Comparison of ENCODE assay signal across 33 cellular contexts in the genomic region with DNA sequence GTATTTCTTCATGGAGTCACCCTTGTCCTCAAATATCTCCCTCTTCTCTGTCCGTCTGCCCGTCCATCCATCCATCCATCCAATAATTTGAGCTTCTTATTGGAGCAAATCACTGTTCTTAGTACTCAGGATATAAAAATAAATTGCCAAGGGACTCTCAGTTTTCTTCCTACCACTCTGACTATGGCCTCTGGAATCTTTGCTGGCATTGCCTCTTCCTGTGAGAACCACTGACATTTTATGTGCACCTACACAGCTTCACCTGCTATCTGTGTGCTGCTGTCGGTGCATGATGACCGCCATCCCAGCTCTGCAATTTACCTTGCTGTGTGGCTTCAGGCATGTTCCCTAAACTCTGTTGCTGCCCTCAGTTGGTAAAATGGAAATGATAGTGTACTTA.
"Had no signal": no experiment of that assay in that cellular context is flagged by ENCODE, and none has a peak within 500 bp of the region (broad histone marks: within the 10 kb centered on the region; RNA-seq: fewer than 3 reads in every experiment).

No MANE protein-coding gene starts in this region.

- H3K36me3 ChIP-seq: adrenal gland, brain microvascular endothelial cell, breast epithelium had no signal

- H3K27ac ChIP-seq: adrenal gland, body of pancreas, brain microvascular endothelial cell, breast epithelium, VCaP had no signal

- ATAC-seq: activated CD8-positive, alpha-beta T cell treated with anti-CD3 and anti-CD28 coated beads for 36 hours; activated T-cell treated with anti-CD3 and anti-CD28 coated beads, Interleukin-2, amount 50 U/mL, for 4 hours; activated T-cell treated with anti-CD3 and anti-CD28 coated beads, Interleukin-2, amount 50 U/mL, for 72 hours; activated T-helper 17 cell treated with anti-CD3 and anti-CD28 coated beads, Interleukin-2, amount 50 U/mL, for 72 hours; body of pancreas had no signal

- H3K4me3 ChIP-seq: adrenal gland, body of pancreas, breast epithelium had no signal

- H3K9me3 ChIP-seq: adrenal gland, body of pancreas, breast epithelium had no signal

- H3K9me3 Mint-ChIP-seq: activated B cell treated with CpG ODN at 0.5 μM for 24 hours; activated CD4-positive, alpha-beta memory T cell treated with anti-CD3 and anti-CD28 coated beads for 36 hours; activated CD4-positive, alpha-beta T cell treated with anti-CD3 and anti-CD28 coated beads, Interleukin-2, amount 10 ng/mL, durations not matched to agents 24 days and 14 days; activated CD8-positive, alpha-beta T cell treated with anti-CD3 and anti-CD28 coated beads for 36 hours; activated naive CD4-positive, alpha-beta T cell treated with anti-CD3 and anti-CD28 coated beads, Interleukin-2, amount 10 ng/mL, durations not matched to agents 7 days and 5 days; activated naive CD4-positive, alpha-beta T cell treated with anti-CD3 and anti-CD28 coated beads, Interleukin-2, amount 50 U/mL, for 24 hours; activated naive CD8-positive, alpha-beta T cell treated with anti-CD3 and anti-CD28 coated beads for 36 hours; activated T-cell treated with anti-CD3 and anti-CD28 coated beads, Interleukin-2, amount 50 U/mL, for 4 hours; activated T-cell treated with anti-CD3 and anti-CD28 coated beads, Interleukin-2, amount 50 U/mL, for 72 hours; activated T-helper 1 cell treated with anti-CD3 and anti-CD28 coated beads, Interleukin-12 subunit alpha, Interleukin-12 subunit beta, Interleukin-2, Interleukin-4 antibody, amounts not matched to agents 30 ng/mL and 10 ng/mL and 1 ng/mL, durations not matched to agents 14 hours and 24 hours and 36 hours; activated T-helper 17 cell treated with anti-CD3 and anti-CD28 coated beads, Interleukin-2, amount 50 U/mL, for 72 hours; T-helper 1 cell treated with Interleukin-12 subunit alpha and Interleukin-12 subunit beta and Interleukin-4 antibody, amounts not matched to agents 30 μg/mL and 1 μg/mL, for 36 hours; T-helper 2 cell treated with Interferon-gamma antibody and Interleukin-4, amounts not matched to agents 5 μg/mL and 100 μg/mL, for 36 hours had no signal

- H3K27me3 ChIP-seq: adrenal gland, body of pancreas, brain microvascular endothelial cell, breast epithelium had no signal

- H3K4me1 ChIP-seq: breast epithelium had no signal

- H3K27ac Mint-ChIP-seq: activated B cell treated with CpG ODN at 0.5 μM for 24 hours; activated CD4-positive, alpha-beta memory T cell treated with anti-CD3 and anti-CD28 coated beads for 36 hours; activated CD4-positive, alpha-beta T cell treated with anti-CD3 and anti-CD28 coated beads, Interleukin-2, amount 10 ng/mL, durations not matched to agents 24 days and 14 days; activated CD8-positive, alpha-beta T cell treated with anti-CD3 and anti-CD28 coated beads for 36 hours; activated naive CD4-positive, alpha-beta T cell treated with anti-CD3 and anti-CD28 coated beads, Interleukin-2, amount 10 ng/mL, durations not matched to agents 7 days and 5 days; activated naive CD4-positive, alpha-beta T cell treated with anti-CD3 and anti-CD28 coated beads, Interleukin-2, amount 50 U/mL, for 24 hours; activated naive CD8-positive, alpha-beta T cell treated with anti-CD3 and anti-CD28 coated beads for 36 hours; activated T-cell treated with anti-CD3 and anti-CD28 coated beads, Interleukin-2, amount 50 U/mL, for 72 hours; activated T-helper 1 cell treated with anti-CD3 and anti-CD28 coated beads, Interleukin-12 subunit alpha, Interleukin-12 subunit beta, Interleukin-2, Interleukin-4 antibody, amounts not matched to agents 30 ng/mL and 10 ng/mL and 1 ng/mL, durations not matched to agents 14 hours and 24 hours and 36 hours; activated T-helper 17 cell treated with anti-CD3 and anti-CD28 coated beads, Interleukin-2, amount 50 U/mL, for 72 hours; T-helper 1 cell treated with Interleukin-12 subunit alpha and Interleukin-12 subunit beta and Interleukin-4 antibody, amounts not matched to agents 30 μg/mL and 1 μg/mL, for 36 hours; T-helper 2 cell treated with Interferon-gamma antibody and Interleukin-4, amounts not matched to agents 5 μg/mL and 100 μg/mL, for 36 hours had no signal

- DNase-seq: activated B cell treated with CpG ODN at 0.5 μM for 24 hours; activated CD4-positive, alpha-beta memory T cell treated with anti-CD3 and anti-CD28 coated beads for 36 hours; activated CD4-positive, alpha-beta T cell treated with anti-CD3 and anti-CD28 coated beads for 4 hours; activated CD4-positive, alpha-beta T cell treated with anti-CD3 and anti-CD28 coated beads, Interleukin-2, amount 10 ng/mL, durations not matched to agents 24 days and 14 days; activated CD4-positive, alpha-beta T cell treated with anti-CD3 and anti-CD28 coated beads, Interleukin-2, amount 50 U/mL, for 1 hour; activated CD4-positive, alpha-beta T cell treated with anti-CD3 and anti-CD28 coated beads, Interleukin-2, amount 50 U/mL, for 4 hours; activated CD4-positive, CD25-positive, alpha-beta regulatory T cell treated with anti-CD3 and anti-CD28 coated beads, Interleukin-2, amount 50 U/mL, for 72 hours; activated CD8-positive, alpha-beta memory T cell treated with anti-CD3 and anti-CD28 coated beads, Interleukin-2, amount 50 U/mL, for 4 hours; activated CD8-positive, alpha-beta T cell treated with anti-CD3 and anti-CD28 coated beads for 36 hours; activated effector memory CD4-positive, alpha-beta T cell treated with anti-CD3 and anti-CD28 coated beads, Interleukin-2, amount 50 U/mL, for 16 hours; activated naive CD4-positive, alpha-beta T cell treated with anti-CD3 and anti-CD28 coated beads, Interleukin-2, amount 10 ng/mL, durations not matched to agents 7 days and 5 days; activated naive CD4-positive, alpha-beta T cell treated with Interleukin-2 at 50 U/mL for 16 hours; activated naive CD8-positive, alpha-beta T cell treated with anti-CD3 and anti-CD28 coated beads for 36 hours; activated T-cell treated with anti-CD3 and anti-CD28 coated beads for 4 hours; activated T-cell treated with anti-CD3 and anti-CD28 coated beads, Interleukin-2, amount 50 U/mL, for 1 hour; activated T-cell treated with anti-CD3 and anti-CD28 coated beads, Interleukin-2, amount 50 U/mL, for 4 hours; activated T-cell treated with anti-CD3 and anti-CD28 coated beads, Interleukin-2, amount 50 U/mL, for 72 hours; amniotic stem cell; aorta; body of pancreas; brain microvascular endothelial cell; central memory CD4-positive, alpha-beta T cell; T-helper 1 cell; T-helper 2 cell; T-helper 9 cell had no signal

- H3K36me3 Mint-ChIP-seq: activated CD4-positive, alpha-beta memory T cell treated with anti-CD3 and anti-CD28 coated beads for 36 hours; activated naive CD4-positive, alpha-beta T cell treated with anti-CD3 and anti-CD28 coated beads, Interleukin-2, amount 10 ng/mL, durations not matched to agents 7 days and 5 days; activated naive CD4-positive, alpha-beta T cell treated with anti-CD3 and anti-CD28 coated beads, Interleukin-2, amount 50 U/mL, for 24 hours; activated naive CD8-positive, alpha-beta T cell treated with anti-CD3 and anti-CD28 coated beads for 36 hours had no signal
